In the genomic region with DNA sequence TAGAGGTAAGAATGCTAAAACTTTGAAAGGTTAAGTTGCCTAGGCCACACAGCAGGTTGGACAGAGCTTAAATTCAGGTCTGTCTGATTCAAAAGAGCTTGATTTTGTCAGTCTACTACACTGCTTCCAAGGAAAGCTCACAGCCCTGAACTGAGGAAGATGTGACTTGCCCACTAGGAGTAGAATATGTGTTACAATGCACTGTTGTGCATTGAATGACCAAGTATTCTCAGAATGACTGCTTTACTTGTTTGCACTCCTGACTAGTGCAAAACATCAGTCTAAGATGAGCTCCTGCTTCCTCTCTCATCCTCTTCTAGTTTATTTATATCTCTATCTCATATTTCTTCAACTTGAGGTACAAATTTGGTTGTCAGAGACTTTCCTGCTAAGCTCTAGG, we compare ENCODE assay signal across 9 cellular contexts. TPM values are rescaled to one million over a fixed set of nuclear protein-coding genes. Genes with fewer than 3 reads are reported as not detected.
"Had no signal": no experiment of that assay in that cellular context is flagged by ENCODE, and none has a peak within 500 bp of the region (broad histone marks: within the 10 kb centered on the region; RNA-seq: fewer than 3 reads in every experiment).

No MANE protein-coding gene starts in this region.

- FAIRE-seq: H54, HepG2 had no signal

- H3K9me3 Mint-ChIP-seq: IgD-negative memory B cell had no signal

- DNase-seq: GM23248, GOT3, H9, HCEC 1CT, KBM-7 had no signal

- H3K4me1 Mint-ChIP-seq: IgD-negative memory B cell had no signal

- H3K9ac ChIP-seq: GM23248 had no signal

- H3K4me3 ChIP-seq: GM23248 had no signal

- ATAC-seq: HepG2 had no signal

- H3K36me3 Mint-ChIP-seq: IgD-negative memory B cell had no signal

- H3K27ac ChIP-seq: GM23248 had no signal

- H3K27ac Mint-ChIP-seq: H9, IgD-negative memory B cell had no signal

- H3K4me3 Mint-ChIP-seq: H9, IgD-negative memory B cell had no signal

- H2AFZ ChIP-seq: GM23248 had no signal

RNA-seq across cellular contexts. Expression of a gene that starts 56.2 kb away (rescaled TPM):
- total RNA-seq: GM23248, H9, HepG2, HT-29 had no signal
- polyA plus RNA-seq: GM23248, HepG2, IgD-negative memory B cell had no signal
